19 cellular contexts compared by ENCODE assay signal in the genomic region with DNA sequence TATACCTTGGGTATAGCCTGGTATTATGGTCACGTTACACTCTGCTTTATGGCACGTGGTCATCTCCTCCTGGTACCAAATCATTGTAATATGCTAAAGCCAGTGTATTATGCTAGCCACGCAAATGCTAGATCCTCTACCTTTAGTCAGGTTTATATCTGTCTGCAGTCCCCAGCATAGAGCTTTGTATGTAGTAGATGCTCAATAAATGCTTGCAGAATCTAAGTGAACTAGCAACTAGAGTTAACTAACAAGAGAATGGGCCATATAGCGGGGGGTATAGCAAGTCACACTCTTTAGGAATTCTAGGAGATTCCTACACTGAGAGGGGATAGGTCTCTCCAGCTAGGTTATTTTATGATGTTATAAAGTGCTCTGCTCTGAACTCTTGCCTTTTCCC. TPM values are rescaled to one million over a fixed set of nuclear protein-coding genes. Genes with fewer than 3 reads are reported as not detected.
"Had no signal": no experiment of that assay in that cellular context is flagged by ENCODE, and none has a peak within 500 bp of the region (broad histone marks: within the 10 kb centered on the region; RNA-seq: fewer than 3 reads in every experiment).

No MANE protein-coding gene starts in this region.

- H3K36me3 ChIP-seq: colonic mucosa, left ventricle myocardium inferior, lower lobe of right lung, pancreas, suprapubic skin, thyroid gland, uterus had no signal

- H3K9me3 Mint-ChIP-seq: immature natural killer cell, memory B cell had no signal

- H3K4me3 Mint-ChIP-seq: memory B cell had no signal

- H3K27ac Mint-ChIP-seq: memory B cell, progenitor cell of endocrine pancreas had no signal

- H3K27me3 ChIP-seq: colonic mucosa, foreskin keratinocyte, pancreas, suprapubic skin, thyroid gland, upper lobe of left lung, uterus had no signal

- ATAC-seq: foreskin keratinocyte; lower lobe of right lung; naive thymus-derived CD4-positive, alpha-beta T cell; pancreas; right cardiac atrium had no signal

- H3K9me3 ChIP-seq: colonic mucosa, left ventricle myocardium inferior, lower lobe of right lung, pancreas, suprapubic skin, thyroid gland, upper lobe of left lung, uterus had no signal

- H3K27ac ChIP-seq: colonic mucosa, foreskin keratinocyte, left ventricle myocardium inferior, lower lobe of right lung, pancreas, suprapubic skin, thyroid gland, upper lobe of left lung, uterus had no signal

- H3K4me3 ChIP-seq: colonic mucosa, left ventricle myocardium inferior, lower lobe of right lung, pancreas, suprapubic skin, thyroid gland, upper lobe of left lung, uterus had no signal

- DNase-seq: colonic mucosa; dermis blood vessel endothelial cell; foreskin keratinocyte; immature natural killer cell; left ventricle myocardium inferior; lower lobe of right lung; naive thymus-derived CD4-positive, alpha-beta T cell; occipital lobe; pancreas; right cardiac atrium; small intestine; stimulated activated CD4-positive, alpha-beta T cell treated with anti-CD3 and anti-CD28 coated beads, Interleukin-2, amount 100 ng/mL, for 48 hours; stimulated activated naive CD4-positive, alpha-beta T cell treated with Interleukin-2 at 50 U/mL for 16 hours; thyroid gland; upper lobe of left lung; uterus had no signal

- H3K4me1 ChIP-seq: colonic mucosa had no signal

- H3K27me3 Mint-ChIP-seq: memory B cell; naive thymus-derived CD4-positive, alpha-beta T cell; progenitor cell of endocrine pancreas had no signal

RNA-seq across cellular contexts. Expression of a gene that starts 37.6 kb away (rescaled TPM):
- polyA plus RNA-seq: naive thymus-derived CD4-positive, alpha-beta T cell had no signal
